21 cellular contexts compared by ENCODE assay signal in the genomic region with DNA sequence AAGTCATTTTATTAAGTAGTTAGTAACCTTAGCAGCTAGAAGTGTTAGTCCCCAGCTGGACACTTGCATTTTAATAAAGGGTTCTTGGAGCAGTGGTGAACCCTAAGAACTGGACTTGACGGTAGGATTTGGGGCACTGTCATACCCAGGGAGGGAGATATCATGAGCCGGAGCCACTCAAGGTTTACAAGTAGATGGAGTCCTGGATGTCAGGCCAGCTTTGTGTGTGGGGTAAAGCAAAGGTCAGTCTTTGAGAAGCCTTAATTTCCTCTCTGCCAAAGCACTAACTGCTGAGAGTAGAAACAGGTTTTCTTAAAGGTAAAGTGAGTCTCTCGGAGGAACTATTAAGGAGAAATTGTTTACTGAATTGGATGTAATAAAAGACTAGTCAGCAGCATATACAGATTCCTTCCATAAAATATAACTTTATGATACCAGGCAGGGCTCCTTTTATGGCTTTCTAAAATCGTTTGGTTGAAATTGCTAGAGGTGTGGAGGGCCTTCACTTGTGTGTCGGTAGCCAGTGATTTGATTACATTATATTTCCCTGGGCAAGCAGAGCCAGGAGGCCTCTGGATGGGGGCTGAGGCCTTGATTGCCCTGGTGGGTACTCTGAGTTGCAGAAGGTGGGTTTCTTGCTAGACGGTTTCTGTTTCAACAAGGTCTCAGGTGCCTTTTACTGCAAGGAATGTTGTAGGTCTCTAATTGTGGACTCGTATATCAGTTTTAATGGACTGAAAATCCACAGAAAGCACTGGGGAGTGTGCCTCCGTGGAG. TPM values are rescaled to one million over a fixed set of nuclear protein-coding genes. Genes with fewer than 3 reads are reported as not detected.
DNase-seq lines count a peak whose midpoint lies in the region; ATAC-seq and TF ChIP-seq lines count a peak whose summit lies in the region.
"Had no signal": no experiment of that assay in that cellular context is flagged by ENCODE, and none has a peak within 500 bp of the region (broad histone marks: within the 10 kb centered on the region; RNA-seq: fewer than 3 reads in every experiment).

No MANE protein-coding gene starts in this region.

- peaks cover 3% of the 10 kb centered on the region for H3F3A ChIP-seq in neural progenitor cell (ENCODE audit: low read depth)
- H3F3A ChIP-seq in GM23248 (ENCODE audit: insufficient read depth): no peaks in the 10 kb centered on the region

- H3K27ac ChIP-seq in CD4-positive, alpha-beta memory T cell (ENCODE audit: low read depth, low read length): no peak overlapping the region
- peak overlapping the region; percentile 77 for H3K27ac ChIP-seq in colonic mucosa
- H3K27ac ChIP-seq in neural progenitor cell: no peak overlapping the region
- no peak overlapping the region for H3K27ac ChIP-seq in GM23248
- H3K27ac ChIP-seq: adrenal gland, brain microvascular endothelial cell, testis had no signal

- H3K9me2 ChIP-seq in GM23248 (ENCODE audit: insufficient read depth): no peaks in the 10 kb centered on the region

- in situ Hi-C loops in GM23248 (cut with MboI): no loop called here

- no peaks in the 10 kb centered on the region for H3K27me3 ChIP-seq in CD4-positive, alpha-beta memory T cell (ENCODE audit: insufficient read depth, low read length)
- H3K27me3 ChIP-seq in colonic mucosa (no peaks in the 10 kb centered on the region), neural progenitor cell (no peaks in the 10 kb centered on the region), GM23248 (replicated peaks; ENCODE audit: insufficient read depth) (no peaks in the 10 kb centered on the region)
- H3K27me3 ChIP-seq: adrenal gland, brain microvascular endothelial cell, testis had no signal

- CTCF ChIA-PET in CD4-positive, alpha-beta memory T cell (lab: Charles Lee; ENCODE audit: partially characterized antibody): no interaction called here

- peaks cover 28% of the 10 kb centered on the region for H3K36me3 ChIP-seq in CD4-positive, alpha-beta memory T cell (ENCODE audit: insufficient read depth, low read length)
- H3K36me3 ChIP-seq in colonic mucosa (peaks cover 11% of the 10 kb centered on the region), neural progenitor cell (no peaks in the 10 kb centered on the region), GM23248 (ENCODE audit: low read depth) (no peaks in the 10 kb centered on the region)
- H3K36me3 ChIP-seq: brain microvascular endothelial cell had no signal

- H2AFZ ChIP-seq in neural progenitor cell (replicated peaks) (no peak overlapping the region), GM23248 (no peak overlapping the region)

- no peaks in the 10 kb centered on the region for H3K79me2 ChIP-seq in neural progenitor cell (ENCODE audit: low read depth)
- H3K79me2 ChIP-seq in GM23248 (ENCODE audit: insufficient read depth): no peaks in the 10 kb centered on the region

- DNase-seq in CD14-positive monocyte (ENCODE audit: low spot score) (no peak), colonic mucosa (peak; percentile 60), neural progenitor cell (ENCODE audit: low spot score) (no peak), GM23248 (no peak), left lobe of liver (ENCODE audit: low spot score) (no peak), kidney glomerular epithelial cell (lab: John Stamatoyannopoulos, UW) (no peak)
- no peak for DNase-seq in CD4-positive, alpha-beta memory T cell
- DNase-seq: activated B cell treated with CpG ODN at 0.5 μM for 24 hours; adrenal gland; brain microvascular endothelial cell; CD8-positive, alpha-beta memory T cell; cortex of kidney; DMS53; GF-D8; kidney; mesenchymal stem cell; naive thymus-derived CD8-positive, alpha-beta T cell; NCI-H1436 treated with DMSO at 0.1 percent for 48 hours; testis had no signal

- POLR2A ChIA-PET in CD4-positive, alpha-beta memory T cell (lab: Charles Lee; ENCODE audit: partially characterized antibody): no interaction called here

- no peak for ATAC-seq in left lobe of liver
- ATAC-seq: HCT116; naive thymus-derived CD8-positive, alpha-beta T cell; stimulated activated memory B cell treated with anti-CD40 and anti-IgM and Interleukin-4, amounts not matched to agents 10 μg/mL and 1 μg/mL and 100 μg/mL, for 72 hours had no signal

- H3K27ac Mint-ChIP-seq in CD14-positive monocyte (peak overlapping the region in 6 of 7 donors; percentile 15 to 84 (median 38)), neural progenitor cell (no peak overlapping the region)
- peak overlapping the region in 4 of 7 donors; percentile 10 to 79 (median 38) for H3K27ac Mint-ChIP-seq in CD4-positive, alpha-beta memory T cell
- H3K27ac Mint-ChIP-seq: activated B cell treated with CpG ODN at 0.5 μM for 24 hours; stimulated activated memory B cell treated with anti-CD40 and anti-IgM and Interleukin-4, amounts not matched to agents 10 μg/mL and 1 μg/mL and 100 μg/mL, for 72 hours had no signal

- H3K4me3 ChIP-seq in CD4-positive, alpha-beta memory T cell (ENCODE audit: low read length in 2 of 2): no peak overlapping the region
- no peak overlapping the region for H3K4me3 ChIP-seq in colonic mucosa
- H3K4me3 ChIP-seq in neural progenitor cell: no peak overlapping the region
- H3K4me3 ChIP-seq in GM23248: no peak overlapping the region
- H3K4me3 ChIP-seq: adrenal gland, testis had no signal

- no peak for TF ChIP-seq CTCF in CD14-positive monocyte (IDR thresholded peaks at IDR 0.05)
- no peak for TF ChIP-seq CTCF in colonic mucosa (IDR thresholded peaks at IDR 0.05)
- TF ChIP-seq CTCF in neural progenitor cell (IDR thresholded peaks at IDR 0.05): no peak

- H3K9me3 Mint-ChIP-seq in CD14-positive monocyte (peaks cover 0 to 1% (median 0%) of the 10 kb centered on the region in 7 donors), neural progenitor cell (no peaks in the 10 kb centered on the region)
- peaks cover 0 to 1% (median 0%) of the 10 kb centered on the region in 8 donors for H3K9me3 Mint-ChIP-seq in CD4-positive, alpha-beta memory T cell
- H3K9me3 Mint-ChIP-seq: activated B cell treated with CpG ODN at 0.5 μM for 24 hours; CD8-positive, alpha-beta memory T cell; naive thymus-derived CD8-positive, alpha-beta T cell; stimulated activated memory B cell treated with anti-CD40 and anti-IgM and Interleukin-4, amounts not matched to agents 10 μg/mL and 1 μg/mL and 100 μg/mL, for 72 hours had no signal

- intact Hi-C loops in CD14-positive monocyte (cut with micrococcal nuclease) (no loop called here), colonic mucosa (cut with DNase I) (no loop called here)
- intact Hi-C loops in CD4-positive, alpha-beta memory T cell (cut with micrococcal nuclease): no loop called here

- 76 to 85% methylated on average over 8 of the region's 8 CpGs for WGBS in GM23248 (ENCODE audit: low coverage in 1 of 2, low lambda C conversion rate in 2 of 2, missing lambda C conversion rate in 2 of 2), 2 experiments

- no peak overlapping the region for H3K4me3 Mint-ChIP-seq in CD14-positive monocyte
- no peak overlapping the region for H3K4me3 Mint-ChIP-seq in CD4-positive, alpha-beta memory T cell
- H3K4me3 Mint-ChIP-seq in neural progenitor cell: no peak overlapping the region
- H3K4me3 Mint-ChIP-seq: activated B cell treated with CpG ODN at 0.5 μM for 24 hours; CD8-positive, alpha-beta memory T cell; naive thymus-derived CD8-positive, alpha-beta T cell; stimulated activated memory B cell treated with anti-CD40 and anti-IgM and Interleukin-4, amounts not matched to agents 10 μg/mL and 1 μg/mL and 100 μg/mL, for 72 hours had no signal

- H3K9me3 ChIP-seq in CD4-positive, alpha-beta memory T cell (ENCODE audit: control insufficient read depth in 1 of 2, low read length in 2 of 2): no peaks in the 10 kb centered on the region
- H3K9me3 ChIP-seq in colonic mucosa (no peaks in the 10 kb centered on the region), neural progenitor cell (ENCODE audit: low read depth) (no peaks in the 10 kb centered on the region), GM23248 (ENCODE audit: low read depth) (no peaks in the 10 kb centered on the region)
- H3K9me3 ChIP-seq: adrenal gland, testis had no signal

- peaks cover 14% of the 10 kb centered on the region for H3K4me1 ChIP-seq in CD4-positive, alpha-beta memory T cell (ENCODE audit: insufficient read depth, low read length)
- peaks cover 24% of the 10 kb centered on the region for H3K4me1 ChIP-seq in colonic mucosa
- H3K4me1 ChIP-seq in neural progenitor cell: peaks cover 10% of the 10 kb centered on the region
- H3K4me1 ChIP-seq in GM23248 (ENCODE audit: insufficient read depth): no peaks in the 10 kb centered on the region

- H3K27me3 Mint-ChIP-seq in CD14-positive monocyte (ENCODE audit: low read depth in 3 of 3) (peaks cover 0 to 3% (median 0%) of the 10 kb centered on the region in 3 donors), neural progenitor cell (ENCODE audit: insufficient read depth, low read depth) (no peaks in the 10 kb centered on the region)
- H3K27me3 Mint-ChIP-seq in CD4-positive, alpha-beta memory T cell: no peaks in the 10 kb centered on the region
- H3K27me3 Mint-ChIP-seq: activated B cell treated with CpG ODN at 0.5 μM for 24 hours; CD8-positive, alpha-beta memory T cell; naive thymus-derived CD8-positive, alpha-beta T cell; stimulated activated memory B cell treated with anti-CD40 and anti-IgM and Interleukin-4, amounts not matched to agents 10 μg/mL and 1 μg/mL and 100 μg/mL, for 72 hours had no signal

- H3K9ac ChIP-seq in colonic mucosa (ENCODE audit: low read depth in 2 of 2, low read length in 2 of 2): peak overlapping the region in 1 of 2 donors; percentile 68
- no peak overlapping the region for H3K9ac ChIP-seq in neural progenitor cell
- no peak overlapping the region for H3K9ac ChIP-seq in GM23248

- H3K4me1 Mint-ChIP-seq in CD14-positive monocyte (peaks cover 48% of the 10 kb centered on the region), neural progenitor cell (peaks cover 9% of the 10 kb centered on the region)
- H3K4me1 Mint-ChIP-seq in CD4-positive, alpha-beta memory T cell: peaks cover 30 to 62% (median 43%) of the 10 kb centered on the region in 4 donors

- peak overlapping the region; percentile 37 for H3K4me2 ChIP-seq in neural progenitor cell
- no peak overlapping the region for H3K4me2 ChIP-seq in GM23248 (ENCODE audit: unreplicated experiment)

- H4K20me1 ChIP-seq in neural progenitor cell (ENCODE audit: low read depth) (no peaks in the 10 kb centered on the region), GM23248 (ENCODE audit: insufficient read depth) (no peaks in the 10 kb centered on the region)

- H3K36me3 Mint-ChIP-seq in CD14-positive monocyte (peaks cover 43 to 53% of the 10 kb centered on the region in 2 donors), neural progenitor cell (no peaks in the 10 kb centered on the region)
- H3K36me3 Mint-ChIP-seq in CD4-positive, alpha-beta memory T cell: peaks cover 34 to 42% of the 10 kb centered on the region in 2 donors

RNA-seq across cellular contexts. Expression of a gene that starts 23.1 kb away (rescaled TPM):
- polyA plus RNA-seq in CD14-positive monocyte (100 to 1,000 TPM; 232 to 292 TPM), GM23248 (2016; fragmentation: Nextera tagmentation; extraction: Ambion mirVana) (21.9 and 22.2 TPM in 2 replicates)
- total RNA-seq in CD4-positive, alpha-beta memory T cell: 10 to 100 TPM; 47.9 to 51.0 TPM
- 100 to 1,000 TPM; 118 to 183 TPM for polyA plus RNA-seq in CD4-positive, alpha-beta memory T cell
- total RNA-seq in colonic mucosa (100 to 1,000 TPM; 308 to 500 TPM), neural progenitor cell (ENCODE audit: low replicate concordance) (0.22 and 0.73 TPM in 2 replicates), left lobe of liver (39.2 TPM)
- 19.7 and 22.0 TPM in 2 replicates for total RNA-seq in GM23248 (2014; rRNA removed; shearing (Covaris generic))

Comparison
In these comparisons a context has a peak if more than half of its experiments do, and no peak if none do; other contexts are left out.
1. RNA of a gene that starts 23.1 kb away (total RNA-seq): 308 to 500 TPM in colonic mucosa, 47.9 to 51.0 TPM in CD4-positive, alpha-beta memory T cell, 39.2 TPM in left lobe of liver (single experiment) and 19.7 to 22.0 TPM in GM23248; 0.22 to 0.73 TPM in neural progenitor cell; every median in the first group is over 10 times any median in the second.